8 cellular contexts compared by ENCODE assay signal in the genomic region with DNA sequence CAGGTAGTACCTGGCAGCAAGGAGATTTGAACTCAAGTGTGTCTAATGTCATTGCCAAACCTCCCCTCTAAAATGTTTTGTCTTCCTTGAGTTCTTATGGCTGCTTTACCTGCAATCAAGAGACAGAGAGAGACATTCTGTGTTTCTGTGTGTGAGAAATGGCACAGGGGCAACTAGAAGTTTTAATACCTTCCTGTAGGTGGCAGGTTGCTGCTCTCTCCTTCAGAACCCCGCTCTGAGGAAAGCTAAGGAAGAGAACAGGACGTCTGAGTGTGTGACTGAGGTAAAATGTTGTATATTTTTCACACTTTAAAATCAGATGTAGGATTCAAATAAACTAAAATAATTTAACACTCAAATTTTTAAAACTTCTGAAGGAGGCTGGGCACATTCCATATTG. TPM values are rescaled to one million over a fixed set of nuclear protein-coding genes. Genes with fewer than 3 reads are reported as not detected.
DNase-seq lines count a peak whose midpoint lies in the region; ATAC-seq and TF ChIP-seq lines count a peak whose summit lies in the region.

No MANE protein-coding gene starts in this region.

- peak; percentile 44; the same call in 1 of the 2 replicates for TF ChIP-seq CTCF in GM12875 (IDR thresholded peaks at IDR 0.05; ENCODE audit: borderline replicate concordance, insufficient read depth, low read depth, low read length)
- TF ChIP-seq CTCF in glutamatergic neuron (IDR thresholded peaks at IDR 0.05; ENCODE audit: partially characterized antibody, unreplicated experiment), result peak; percentile 51

- peak overlapping the region; percentile 70 for H3K27ac ChIP-seq in temporal lobe (ENCODE audit: low read depth, low read length)

- no peak overlapping the region for H3K4me3 Mint-ChIP-seq in glutamatergic neuron (ENCODE audit: unreplicated experiment)

- H3K27me3 Mint-ChIP-seq in glutamatergic neuron (ENCODE audit: unreplicated experiment), result no peaks in the 10 kb centered on the region

- DNase-seq in RPMI8226 (peak; percentile 47), glutamatergic neuron (no peak), C1 segment of cervical spinal cord (lab: John Stamatoyannopoulos, UW) (no peak), NCI-H2196 (lab: John Stamatoyannopoulos, UW; ENCODE audit: unreplicated experiment) (no peak), NCI-H446 treated with DMSO at 0.1 percent for 48 hours (lab: John Stamatoyannopoulos, UW) (no peak)

- peaks cover 2% of the 10 kb centered on the region for H3K4me1 Mint-ChIP-seq in glutamatergic neuron (ENCODE audit: low read depth, unreplicated experiment)

- no peak overlapping the region for H3K27ac Mint-ChIP-seq in glutamatergic neuron (ENCODE audit: unreplicated experiment)

- H3K36me3 Mint-ChIP-seq in glutamatergic neuron (ENCODE audit: unreplicated experiment), result no peaks in the 10 kb centered on the region

- ATAC-seq in HG02798 (IDR thresholded peaks at IDR 0.05; ENCODE audit: poor library complexity, unreplicated experiment), result peak; percentile 72

- no peak overlapping the region for H3K4me3 ChIP-seq in GM12875 (ENCODE audit: low read depth, low read length)

- H3K9me3 Mint-ChIP-seq in glutamatergic neuron (ENCODE audit: unreplicated experiment), result peaks cover 1% of the 10 kb centered on the region

RNA-seq across cellular contexts. Expression of gene DTNA, which starts 19.2 kb away (rescaled TPM):
- 29.5 TPM for total RNA-seq in glutamatergic neuron (ENCODE audit: unreplicated experiment)
- 43.0 TPM for total RNA-seq in temporal lobe
